Comparison of ENCODE assay signal across 1 cellular context in the genomic region with DNA sequence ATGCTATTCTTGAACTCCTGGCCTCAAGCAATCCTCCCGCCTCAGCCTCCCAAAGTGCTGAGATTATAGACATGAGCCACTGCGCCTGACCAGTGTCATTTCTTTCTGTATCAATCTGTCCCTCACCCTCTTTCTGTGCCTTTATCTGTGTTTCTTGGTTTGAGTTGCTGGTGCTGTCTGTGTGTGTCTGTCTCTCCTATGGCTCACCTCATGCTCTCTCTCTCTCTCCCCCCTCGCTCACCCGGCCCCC.
TF ChIP-seq lines count a peak whose summit lies in the region.

No MANE protein-coding gene starts in this region.

TF ChIP-seq in HepG2, 621 proteins besides CTCF, POLR2A, EP300 and RAD21 (continued from another document):
- peak; percentile 57; the same call in 1 of the 2 replicates for TF ChIP-seq ZNF646 (CRISPR knock-in tag; IDR thresholded peaks at IDR 0.05)
- no peak for TF ChIP-seq ZKSCAN8 (CRISPR knock-in tag; IDR thresholded peaks at IDR 0.05; ENCODE audit: borderline replicate concordance)
- TF ChIP-seq ASH2L (IDR thresholded peaks at IDR 0.05; ENCODE audit: insufficient read length, low read depth, low read length) = no peak
- TF ChIP-seq AHR (CRISPR knock-in tag; IDR thresholded peaks at IDR 0.05) = no peak
- TF ChIP-seq ZNF609 (CRISPR knock-in tag; IDR thresholded peaks at IDR 0.05; ENCODE audit: borderline replicate concordance) = no peak
- no peak for TF ChIP-seq IRF9 (CRISPR knock-in tag; IDR thresholded peaks at IDR 0.05; ENCODE audit: borderline replicate concordance)
- TF ChIP-seq, protein P1, sequence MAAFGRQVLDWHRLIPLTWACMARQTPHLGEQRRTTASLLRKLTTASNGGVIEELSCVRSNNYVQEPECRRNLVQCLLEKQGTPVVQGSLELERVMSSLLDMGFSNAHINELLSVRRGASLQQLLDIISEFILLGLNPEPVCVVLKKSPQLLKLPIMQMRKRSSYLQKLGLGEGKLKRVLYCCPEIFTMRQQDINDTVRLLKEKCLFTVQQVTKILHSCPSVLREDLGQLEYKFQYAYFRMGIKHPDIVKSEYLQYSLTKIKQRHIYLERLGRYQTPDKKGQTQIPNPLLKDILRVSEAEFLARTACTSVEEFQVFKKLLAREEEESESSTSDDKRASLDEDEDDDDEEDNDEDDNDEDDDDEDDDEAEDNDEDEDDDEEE (CRISPR knock-in tag; IDR thresholded peaks at IDR 0.05) = 0 out of 2 replicates have a peak, but pooled peaks have one; percentile 27
- TF ChIP-seq, protein P2, sequence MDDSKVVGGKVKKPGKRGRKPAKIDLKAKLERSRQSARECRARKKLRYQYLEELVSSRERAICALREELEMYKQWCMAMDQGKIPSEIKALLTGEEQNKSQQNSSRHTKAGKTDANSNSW (CRISPR knock-in tag; IDR thresholded peaks at IDR 0.05; ENCODE audit: borderline replicate concordance) = no peak
- TF ChIP-seq TERF1 (CRISPR knock-in tag; IDR thresholded peaks at IDR 0.05) = no peak
- TF ChIP-seq ZNF180 (CRISPR knock-in tag; IDR thresholded peaks at IDR 0.05; ENCODE audit: borderline replicate concordance, low read depth) = no peak
- TF ChIP-seq HES4 (CRISPR knock-in tag; IDR thresholded peaks at IDR 0.05; ENCODE audit: borderline replicate concordance) = peak; percentile 42; the same call in 1 of the 2 replicates
- TF ChIP-seq ISL2 (CRISPR knock-in tag; IDR thresholded peaks at IDR 0.05) = no peak
- no peak for TF ChIP-seq IRF2 (CRISPR knock-in tag; IDR thresholded peaks at IDR 0.05)
- no peak for TF ChIP-seq ZFP1 (CRISPR knock-in tag; IDR thresholded peaks at IDR 0.05)
- TF ChIP-seq CBX5 (CRISPR knock-in tag; IDR thresholded peaks at IDR 0.05; ENCODE audit: borderline replicate concordance) = no peak
